ENCODE assay signal across 9 cellular contexts in the genomic region with DNA sequence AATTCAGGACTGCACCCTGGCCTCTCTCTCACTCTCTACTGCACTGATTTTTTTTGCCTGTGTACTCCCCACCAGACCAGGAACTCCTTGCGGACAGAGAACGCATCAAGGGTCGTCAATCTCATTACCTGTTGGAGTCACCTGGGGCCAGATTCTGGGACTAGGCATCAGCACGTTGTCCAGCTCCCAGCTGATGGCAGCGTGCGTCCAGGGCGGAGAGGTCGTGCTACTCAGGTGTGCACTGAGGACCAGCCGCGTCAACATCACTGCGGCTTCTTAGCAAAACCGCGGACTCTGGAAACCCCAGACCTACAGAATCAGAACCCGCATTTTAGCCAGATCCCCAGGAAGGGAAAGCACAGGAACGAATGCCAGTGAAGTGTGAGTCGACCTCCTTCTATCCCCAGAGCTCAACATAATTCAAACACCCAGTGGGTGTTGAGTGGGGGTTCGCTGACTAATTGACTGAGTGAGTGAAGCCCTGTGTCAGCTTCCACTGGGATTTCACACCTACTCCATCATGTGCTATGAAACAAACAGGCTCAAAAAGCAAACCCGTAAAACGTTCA. TPM values are rescaled to one million over a fixed set of nuclear protein-coding genes. Genes with fewer than 3 reads are reported as not detected.
DNase-seq lines count a peak whose midpoint lies in the region; ATAC-seq, FAIRE-seq and TF ChIP-seq lines count a peak whose summit lies in the region.
"Had no signal": no experiment of that assay in that cellular context is flagged by ENCODE, and none has a peak within 500 bp of the region (broad histone marks: within the 10 kb centered on the region; RNA-seq: fewer than 3 reads in every experiment).

No MANE protein-coding gene starts in this region.

- peak overlapping the region in 3 of 4 donors; percentile 58 to 70 (median 64) for H3K4me3 Mint-ChIP-seq in CD4-positive, CD25-positive, alpha-beta regulatory T cell
- H3K4me3 Mint-ChIP-seq in neural crest cell: peak overlapping the region; percentile 58

- FAIRE-seq in bronchial epithelial cell (lab: Jason Lieb, UNC): peak; percentile 28

- no peak for TF ChIP-seq CTCF in bronchial epithelial cell (IDR thresholded peaks at IDR 0.05; ENCODE audit: insufficient read depth, low read length, severe bottlenecking)
- no peak for TF ChIP-seq CTCF in neural crest cell (conservative IDR thresholded peaks at IDR 0.05)

- H3K9ac ChIP-seq in HUES6 (ENCODE audit: low read length): no peak overlapping the region

- ATAC-seq in CD4-positive, CD25-positive, alpha-beta regulatory T cell (ENCODE audit: low read depth in 2 of 2): no peak
- no peak for ATAC-seq in HG03159 (IDR thresholded peaks at IDR 0.05; ENCODE audit: unreplicated experiment)

- H3K9me3 Mint-ChIP-seq in CD4-positive, CD25-positive, alpha-beta regulatory T cell: peaks cover 0 to 1% (median 0%) of the 10 kb centered on the region in 7 donors
- H3K9me3 Mint-ChIP-seq in neural crest cell: no peaks in the 10 kb centered on the region

- H3K4me1 Mint-ChIP-seq in CD4-positive, CD25-positive, alpha-beta regulatory T cell: peaks cover 0 to 24% (median 1%) of the 10 kb centered on the region in 4 donors
- peaks cover 34% of the 10 kb centered on the region for H3K4me1 Mint-ChIP-seq in neural crest cell

- no peaks in the 10 kb centered on the region for H3K36me3 Mint-ChIP-seq in CD4-positive, CD25-positive, alpha-beta regulatory T cell
- no peaks in the 10 kb centered on the region for H3K36me3 Mint-ChIP-seq in neural crest cell (ENCODE audit: low read depth)

- H3K27ac Mint-ChIP-seq in CD4-positive, CD25-positive, alpha-beta regulatory T cell: no peak overlapping the region
- H3K27ac Mint-ChIP-seq in neural crest cell (ENCODE audit: unreplicated experiment): no peak overlapping the region

- peaks cover 18% of the 10 kb centered on the region for H3K4me1 ChIP-seq in CD4-positive, CD25-positive, alpha-beta regulatory T cell (ENCODE audit: control insufficient read depth, insufficient read depth, low read length, poor library complexity, severe bottlenecking)
- peaks cover 37% of the 10 kb centered on the region for H3K4me1 ChIP-seq in HUES6 (ENCODE audit: control insufficient read depth, insufficient read depth, low read length)

- H3K27ac ChIP-seq in CD4-positive, CD25-positive, alpha-beta regulatory T cell (ENCODE audit: insufficient read depth, low read length, poor library complexity, severe bottlenecking): no peak overlapping the region
- H3K27ac ChIP-seq in HUES6 (ENCODE audit: low read depth, low read length): no peak overlapping the region

- DNase-seq in CD4-positive, CD25-positive, alpha-beta regulatory T cell: no peak
- DNase-seq in bronchial epithelial cell (ENCODE audit: low read depth): no peak
- no peak for DNase-seq in neural crest cell (ENCODE audit: low read depth, low spot score)
- no peak for DNase-seq in HCEC 1CT
- no peak for DNase-seq in ureter (ENCODE audit: low spot score)
- DNase-seq in NCI-H2171 treated with DMSO at 0.1 percent for 48 hours (lab: John Stamatoyannopoulos, UW): no peak

- H3K4me3 ChIP-seq in CD4-positive, CD25-positive, alpha-beta regulatory T cell (ENCODE audit: low read depth, low read length): no peak overlapping the region
- H3K4me3 ChIP-seq in HUES6 (ENCODE audit: low read depth, low read length): peak overlapping the region; percentile 70
- H3K4me3 ChIP-seq in bronchial epithelial cell (ENCODE audit: low read depth, low read length): no peak overlapping the region

- peaks cover 59% of the 10 kb centered on the region for H3K27me3 Mint-ChIP-seq in CD4-positive, CD25-positive, alpha-beta regulatory T cell
- peaks cover 88% of the 10 kb centered on the region for H3K27me3 Mint-ChIP-seq in neural crest cell (ENCODE audit: low read depth)

- peaks cover 29% of the 10 kb centered on the region for H3K27me3 ChIP-seq in CD4-positive, CD25-positive, alpha-beta regulatory T cell (ENCODE audit: control insufficient read depth, insufficient read depth, low read length)
- H3K27me3 ChIP-seq in HUES6 (ENCODE audit: control insufficient read depth, insufficient read depth, low read length) (peaks cover 85% of the 10 kb centered on the region), bronchial epithelial cell (ENCODE audit: control insufficient read depth, insufficient read depth, low read length) (no peaks in the 10 kb centered on the region)
- H3K27me3 ChIP-seq: Peyer's patch had no signal

- H3K36me3 ChIP-seq in CD4-positive, CD25-positive, alpha-beta regulatory T cell (ENCODE audit: control insufficient read depth, insufficient read depth, low read length): no peaks in the 10 kb centered on the region
- H3K36me3 ChIP-seq in HUES6 (ENCODE audit: control insufficient read depth, insufficient read depth, low read length): no peaks in the 10 kb centered on the region
- peaks cover 5% of the 10 kb centered on the region for H3K36me3 ChIP-seq in bronchial epithelial cell (ENCODE audit: control insufficient read depth, insufficient read depth, low read length)
- H3K36me3 ChIP-seq: Peyer's patch had no signal

- H3K9me3 ChIP-seq in CD4-positive, CD25-positive, alpha-beta regulatory T cell (ENCODE audit: control insufficient read depth in 2 of 2, low read length in 2 of 2): no peaks in the 10 kb centered on the region
- H3K9me3 ChIP-seq in HUES6 (ENCODE audit: control insufficient read depth, insufficient read depth, low read depth, low read length): no peaks in the 10 kb centered on the region
- H3K9me3 ChIP-seq: Peyer's patch had no signal

RNA-seq across cellular contexts. Expression of gene KCNJ5, which starts 13.2 kb away (rescaled TPM):
- total RNA-seq in CD4-positive, CD25-positive, alpha-beta regulatory T cell: not detected
- not detected for polyA plus RNA-seq in CD4-positive, CD25-positive, alpha-beta regulatory T cell
- 13.2 and 15.5 TPM in 2 replicates for total RNA-seq in bronchial epithelial cell
- total RNA-seq in neural crest cell: 0.14 and 0.20 TPM in 2 replicates
- total RNA-seq in ureter: 0.94 TPM

RNA-seq across cellular contexts. Expression of gene KCNJ1, which starts 37.3 kb away (rescaled TPM):
- total RNA-seq in CD4-positive, CD25-positive, alpha-beta regulatory T cell: not detected
- polyA plus RNA-seq in CD4-positive, CD25-positive, alpha-beta regulatory T cell: under 1 TPM in 1 of 4 donors, not detected in 3; 0.39 TPM
- total RNA-seq in bronchial epithelial cell: under 0.01 TPM in 1 of 2 replicates, not detected in the other
- not detected in 2 replicates for total RNA-seq in neural crest cell
- total RNA-seq in ureter: not detected
- total RNA-seq: Peyer's patch had no signal

RNA-seq across cellular contexts. Expression of gene TP53AIP1, which starts 38.3 kb away (rescaled TPM):
- total RNA-seq in CD4-positive, CD25-positive, alpha-beta regulatory T cell: not detected
- polyA plus RNA-seq in CD4-positive, CD25-positive, alpha-beta regulatory T cell: not detected
- 1.3 and 4.6 TPM in 2 replicates for total RNA-seq in bronchial epithelial cell
- 0.25 TPM in 1 of 2 replicates, not detected in the other for total RNA-seq in neural crest cell
- 0.49 TPM for total RNA-seq in ureter
